ENCODE assay signal across 23 cellular contexts in genomic region chr2:43414033-43414432, GRCh38.
"Had no signal": no experiment of that assay in that cellular context is flagged by ENCODE, and none has a peak within 500 bp of the region (broad histone marks: within the 10 kb centered on the region; RNA-seq: fewer than 3 reads in every experiment).

No MANE protein-coding gene starts in this region.

- H3K9me3 Mint-ChIP-seq: activated naive CD8-positive, alpha-beta T cell treated with anti-CD3 and anti-CD28 coated beads for 36 hours; activated T-cell treated with anti-CD3 and anti-CD28 coated beads, Interleukin-2, amount 50 U/mL, for 24 hours; activated T-helper 2 cell treated with anti-CD3 and anti-CD28 coated beads, Interferon-gamma antibody, Interleukin-2, Interleukin-4, amounts not matched to agents 10 μg/mL and 5 μg/mL and 100 μg/mL, durations not matched to agents 14 hours and 24 hours and 36 hours; endodermal cell; memory B cell; neural crest cell; stimulated activated memory B cell treated with anti-CD40 and anti-IgM and Interleukin-4, amounts not matched to agents 10 μg/mL and 1 μg/mL and 100 μg/mL, for 72 hours; T-cell; T-helper 2 cell treated with Interferon-gamma antibody and Interleukin-4, amounts not matched to agents 5 μg/mL and 100 μg/mL, for 36 hours had no signal

- H3K27me3 Mint-ChIP-seq: activated naive CD8-positive, alpha-beta T cell treated with anti-CD3 and anti-CD28 coated beads for 36 hours; activated T-cell treated with anti-CD3 and anti-CD28 coated beads, Interleukin-2, amount 50 U/mL, for 24 hours; memory B cell; stimulated activated memory B cell treated with anti-CD40 and anti-IgM and Interleukin-4, amounts not matched to agents 10 μg/mL and 1 μg/mL and 100 μg/mL, for 72 hours; T-cell had no signal

- H3K4me3 Mint-ChIP-seq: activated naive CD8-positive, alpha-beta T cell treated with anti-CD3 and anti-CD28 coated beads for 36 hours; activated T-cell treated with anti-CD3 and anti-CD28 coated beads, Interleukin-2, amount 50 U/mL, for 24 hours; endodermal cell; memory B cell; neural crest cell; stimulated activated memory B cell treated with anti-CD40 and anti-IgM and Interleukin-4, amounts not matched to agents 10 μg/mL and 1 μg/mL and 100 μg/mL, for 72 hours; T-cell; T-helper 2 cell treated with Interferon-gamma antibody and Interleukin-4, amounts not matched to agents 5 μg/mL and 100 μg/mL, for 36 hours had no signal

- FAIRE-seq: bronchial epithelial cell had no signal

- H3K27ac Mint-ChIP-seq: activated naive CD8-positive, alpha-beta T cell treated with anti-CD3 and anti-CD28 coated beads for 36 hours; activated T-cell treated with anti-CD3 and anti-CD28 coated beads, Interleukin-2, amount 50 U/mL, for 24 hours; activated T-helper 2 cell treated with anti-CD3 and anti-CD28 coated beads, Interferon-gamma antibody, Interleukin-2, Interleukin-4, amounts not matched to agents 10 μg/mL and 5 μg/mL and 100 μg/mL, durations not matched to agents 14 hours and 24 hours and 36 hours; endodermal cell; memory B cell; stimulated activated memory B cell treated with anti-CD40 and anti-IgM and Interleukin-4, amounts not matched to agents 10 μg/mL and 1 μg/mL and 100 μg/mL, for 72 hours; T-cell; T-helper 2 cell treated with Interferon-gamma antibody and Interleukin-4, amounts not matched to agents 5 μg/mL and 100 μg/mL, for 36 hours had no signal

- ATAC-seq: gastroesophageal sphincter; mucosa of descending colon; stimulated activated memory B cell treated with anti-CD40 and anti-IgM and Interleukin-4, amounts not matched to agents 10 μg/mL and 1 μg/mL and 100 μg/mL, for 72 hours; T-cell; upper lobe of right lung had no signal

- DNase-seq: activated naive CD4-positive, alpha-beta T cell; activated naive CD8-positive, alpha-beta T cell treated with anti-CD3 and anti-CD28 coated beads for 36 hours; activated T-cell treated with anti-CD3 and anti-CD28 coated beads, Interleukin-2, amount 50 U/mL, for 24 hours; cortex of kidney; endodermal cell; head of caudate nucleus; hypothalamus; mucosa of descending colon; occipital lobe; sigmoid colon; stimulated activated CD4-positive, alpha-beta T cell treated with anti-CD3 and anti-CD28 coated beads, Interleukin-15, amount 100 ng/mL, for 24 hours; stomach; T-cell; upper lobe of right lung had no signal

- H3K27ac ChIP-seq: epithelial cell of prostate, stomach, suprapubic skin, upper lobe of right lung had no signal
